In the genomic region with DNA sequence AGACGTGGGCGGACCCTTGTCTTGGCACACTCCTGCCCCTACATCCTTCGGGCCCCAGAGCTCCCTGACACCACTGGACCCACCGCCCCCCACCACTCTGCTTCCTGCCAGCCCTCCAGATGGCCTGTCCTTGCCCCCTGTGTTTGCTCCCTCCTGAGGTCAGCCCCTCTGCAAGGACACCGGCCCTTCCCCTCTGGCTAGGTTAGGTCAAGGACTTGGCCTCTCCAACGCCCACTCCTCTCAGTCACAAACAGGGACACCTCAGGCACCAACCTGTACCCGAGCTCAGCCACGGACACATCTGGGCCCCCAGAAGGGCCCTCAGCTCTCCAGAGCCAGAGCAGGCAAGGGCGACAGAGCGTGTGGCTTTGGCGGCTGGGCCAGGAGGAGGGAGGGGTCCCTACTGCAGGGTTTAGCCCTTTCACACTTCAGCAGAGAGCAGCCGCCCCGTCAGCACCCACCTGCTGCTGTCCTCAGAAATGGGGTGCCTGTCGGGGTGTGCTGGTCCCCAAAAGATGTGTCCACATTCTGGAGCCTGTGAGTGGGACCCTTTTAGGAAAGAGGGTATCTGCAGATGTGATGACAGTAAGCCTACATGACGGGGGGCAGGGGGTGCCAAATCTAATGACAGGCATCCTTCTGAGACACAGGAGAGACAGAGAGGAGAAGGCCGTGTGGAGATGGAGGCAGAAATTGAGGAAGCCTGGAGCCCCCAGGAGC, we compare ENCODE assay signal across 23 cellular contexts. TPM values are rescaled to one million over a fixed set of nuclear protein-coding genes. Genes with fewer than 3 reads are reported as not detected.
DNase-seq lines count a peak whose midpoint lies in the region; ATAC-seq, FAIRE-seq and TF ChIP-seq lines count a peak whose summit lies in the region.
"Had no signal": no experiment of that assay in that cellular context is flagged by ENCODE, and none has a peak within 500 bp of the region (broad histone marks: within the 10 kb centered on the region; RNA-seq: fewer than 3 reads in every experiment).

No MANE protein-coding gene starts in this region.

- FAIRE-seq in A549 (lab: Jason Lieb, UNC) (no peak), RCC 7860 (lab: Jason Lieb, UNC) (no peak)
- FAIRE-seq: A204.1, D721Med, H1 had no signal

- H3K4me3 ChIP-seq in A549 = no peak overlapping the region
- no peak overlapping the region for H3K4me3 ChIP-seq in HEK293 (ENCODE audit: low read depth, low read length)
- peak overlapping the region in 2 of 3 donors; percentile 76 to 79 for H3K4me3 ChIP-seq in liver (ENCODE audit: low read depth in 1 of 3, low read length in 3 of 3)
- no peak overlapping the region for H3K4me3 ChIP-seq in OCI-LY7 (ENCODE audit: low read depth, low read length, poor library complexity, severe bottlenecking)
- H3K4me3 ChIP-seq: PC-9, SJCRH30 had no signal

- no peaks in the 10 kb centered on the region for H3K9me2 ChIP-seq in OCI-LY7 (ENCODE audit: insufficient read depth, low read length)

- TF ChIP-seq POLR2A in A549 (IDR thresholded peaks at IDR 0.05; ENCODE audit: low read length) = no peak

- H3K4me1 ChIP-seq in A549 (peaks cover 14% of the 10 kb centered on the region), HEK293 (ENCODE audit: control insufficient read depth, insufficient read depth, low read length) (no peaks in the 10 kb centered on the region), liver (ENCODE audit: control insufficient read depth in 4 of 4, insufficient read depth in 4 of 4, low read length in 3 of 4) (peaks cover 7 to 22% (median 10%) of the 10 kb centered on the region in 4 donors), OCI-LY7 (ENCODE audit: insufficient read depth, low read length, poor library complexity, severe bottlenecking) (no peaks in the 10 kb centered on the region)

- intact Hi-C loops in posterior vena cava (cut with DNase I) (no loop called here), OCI-LY7 (cut with micrococcal nuclease; ENCODE audit: unreplicated experiment) (no loop called here)

- H3K9me3 ChIP-seq in A549 (no peaks in the 10 kb centered on the region), HEK293 (ENCODE audit: control insufficient read depth, insufficient read depth, low read depth, low read length) (no peaks in the 10 kb centered on the region), liver (ENCODE audit: control insufficient read depth in 4 of 4, low read length in 3 of 4) (no peaks in the 10 kb centered on the region), OCI-LY7 (ENCODE audit: low read length) (no peaks in the 10 kb centered on the region)
- H3K9me3 ChIP-seq: SJCRH30 had no signal

- H3K27ac ChIP-seq in A549 (peak overlapping the region; percentile 27 to 61; a peak in 2 of 6 replicates), HEK293 (ENCODE audit: extremely low read depth, low read depth, low read length) (no peak overlapping the region), liver (ENCODE audit: low read depth in 1 of 2, low read length in 2 of 2) (peak overlapping the region; percentile 90), OCI-LY7 (ENCODE audit: low read depth, low read length, poor library complexity, severe bottlenecking) (no peak overlapping the region)
- H3K27ac ChIP-seq: HL-60, PC-9, SJCRH30 had no signal

- no peaks in the 10 kb centered on the region for H4K20me1 ChIP-seq in OCI-LY7 (ENCODE audit: insufficient read depth, low read length)

- peak overlapping the region in 1 of 2 donors; percentile 65 for H3K9ac ChIP-seq in liver (ENCODE audit: low read depth in 1 of 2, low read length in 2 of 2)

- H3K79me2 ChIP-seq in OCI-LY7 (ENCODE audit: insufficient read depth, low read depth, low read length) = no peaks in the 10 kb centered on the region

- TF ChIP-seq CTCF in A549 (IDR thresholded peaks at IDR 0.05) (no peak), HEK293 (tag by site-specific recombination; IDR thresholded peaks at IDR 0.05) (no peak), liver (IDR thresholded peaks at IDR 0.05; ENCODE audit: low read depth, low read length, missing input control) (no peak), OCI-LY7 (conservative IDR thresholded peaks at IDR 0.05; ENCODE audit: low read length) (no peak)

- 55% methylated on average over 7 of the region's 16 CpGs for WGBS in A549 (ENCODE audit: missing lambda C conversion rate)
- WGBS in liver = 26% methylated on average over 16 of the region's 16 CpGs

- H3K4me2 ChIP-seq in A549 = peak overlapping the region; percentile 61
- no peak overlapping the region for H3K4me2 ChIP-seq in OCI-LY7 (ENCODE audit: low read length)
- H3K4me2 ChIP-seq: PC-9 had no signal

- no peaks in the 10 kb centered on the region for H3K36me3 ChIP-seq in HEK293 (ENCODE audit: control insufficient read depth in 2 of 2, insufficient read depth in 1 of 2, low read length in 2 of 2)
- no peaks in the 10 kb centered on the region for H3K36me3 ChIP-seq in liver (ENCODE audit: control insufficient read depth in 4 of 4, insufficient read depth in 3 of 4, low read depth in 1 of 4, low read length in 3 of 4)
- H3K36me3 ChIP-seq in OCI-LY7 (ENCODE audit: insufficient read depth, low read length) = no peaks in the 10 kb centered on the region
- H3K36me3 ChIP-seq: SJCRH30 had no signal

- TF ChIP-seq RAD21 in A549 (conservative IDR thresholded peaks at IDR 0.05 in 1 of 2, IDR thresholded peaks at IDR 0.05 in 1 of 2) = no peak
- no peak for TF ChIP-seq RAD21 in liver (IDR thresholded peaks at IDR 0.05)

- TF ChIP-seq EP300 in A549 (IDR thresholded peaks at IDR 0.05) = no peak

- no peak for ATAC-seq in A549
- no peak for ATAC-seq in esophagus mucosa

- POLR2A ChIA-PET in A549 (lab: Yijun Ruan, JAX) = no interaction called here
- POLR2A ChIA-PET in HEK293 (lab: Yijun Ruan, JAX) = no interaction called here
- POLR2A ChIA-PET in OCI-LY7 (lab: Charles Lee) = no interaction called here

- BruUV-seq in OCI-LY7 (replicated peaks; lab: Mats Ljungman, UMichigan) = no TSS peak

- H3K27me3 ChIP-seq in liver (ENCODE audit: control insufficient read depth in 4 of 4, insufficient read depth in 4 of 4, low read length in 3 of 4) = no peaks in the 10 kb centered on the region
- H3K27me3 ChIP-seq: SJCRH30 had no signal

- H2AFZ ChIP-seq in OCI-LY7 (ENCODE audit: low read length) = no peak overlapping the region
- H2AFZ ChIP-seq: PC-9 had no signal

- no peak for DNase-seq in A549 (ENCODE audit: low read depth in 1 of 2, low spot score in 1 of 2)
- peak; percentile 62 for DNase-seq in posterior vena cava (ENCODE audit: low spot score)
- no peak for DNase-seq in RCC 7860 (ENCODE audit: low spot score)
- no peak for DNase-seq in NCI-H187 (lab: John Stamatoyannopoulos, UW)
- no peak for DNase-seq in OCI-LY7 (ENCODE audit: low spot score)
- DNase-seq: CD8-positive, alpha-beta memory T cell; DMS79; IMR-90; NCI-H1417 treated with DMSO at 0.1 percent for 48 hours; NCI-H2029; NCI-H345; NCI-H526; PC-9; SJCRH30 had no signal

- CTCF ChIA-PET in A549 (lab: Yijun Ruan, JAX) (interaction anchor here (0.9 to 10.1 kb wide), 5 partner anchors 13 to 84 kb away, joined by 4 to 43 read pairs (median 8); no protein-coding TSS in a partner anchor), HEK293 (lab: Yijun Ruan, JAX) (interaction anchor here (1.3 to 2.0 kb wide), 3 partner anchors 13 to 85 kb away, joined by 5 to 10 read pairs (median 5); no protein-coding TSS in a partner anchor), OCI-LY7 (lab: Charles Lee; ENCODE audit: unreplicated experiment) (no interaction called here)

TF ChIP-seq in A549, 52 proteins besides CTCF, POLR2A, EP300 and RAD21 (continues in another document):
- TF ChIP-seq PHF8 (IDR thresholded peaks at IDR 0.05; ENCODE audit: borderline replicate concordance, low read depth) (no peak), MAZ (IDR thresholded peaks at IDR 0.05; ENCODE audit: borderline replicate concordance, low read depth, low read length) (no peak)

TF ChIP-seq in liver, 16 proteins besides CTCF, POLR2A, EP300 and RAD21:
- TF ChIP-seq TAF1 (conservative IDR thresholded peaks at IDR 0.05) (no peak), SP1 (IDR thresholded peaks at IDR 0.05) (peak; percentile 1), RXRA (IDR thresholded peaks at IDR 0.05) (peak; percentile 40 to 83)
- TF ChIP-seq, protein P1, sequence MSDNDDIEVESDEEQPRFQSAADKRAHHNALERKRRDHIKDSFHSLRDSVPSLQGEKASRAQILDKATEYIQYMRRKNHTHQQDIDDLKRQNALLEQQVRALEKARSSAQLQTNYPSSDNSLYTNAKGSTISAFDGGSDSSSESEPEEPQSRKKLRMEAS (IDR thresholded peaks at IDR 0.05) = no peak

RNA-seq across cellular contexts. Expression of a gene that starts 23.5 kb away (rescaled TPM):
- polyA plus RNA-seq in A549 (2011; rRNA removed) (0.65 and 0.75 TPM in 2 replicates), A549 (2017; fragmentation: RNase III; extraction: RNeasy Plus Mini Kit Qiagen cat#74134 plus additional on column Dnase treatment) (1.3 to 1.6 TPM (median 1.3 TPM) in 3 replicates), liver (under 1 TPM; 0.42 to 0.90 TPM)
- 2.0 and 3.1 TPM in 2 replicates for polyA plus RNA-seq in A549 (2012; cell fraction: cytosol; rRNA removed)
- polyA plus RNA-seq in A549 (2012; cell fraction: nucleus; rRNA removed) = 2.5 and 2.8 TPM in 2 replicates
- 0.70 and 1.1 TPM in 2 replicates for polyA minus RNA-seq in A549 (2011; rRNA and poly(A)+ RNA removed)
- total RNA-seq in liver (100 to 1,000 TPM in 1 of 2 donors, 1 to 10 TPM in 1; 1.9 to 164 TPM), posterior vena cava (not detected), esophagus mucosa (0.76 TPM), OCI-LY7 (2022) (not detected in 2 replicates)
- total RNA-seq in OCI-LY7 (2014; rRNA removed; shearing (Covaris generic)) = not detected in 2 replicates
- total RNA-seq: HT1080 had no signal

RNA-seq across cellular contexts. Expression of a gene that starts 24.5 kb away (rescaled TPM):
- polyA plus RNA-seq in A549 (2011; rRNA removed) (25.6 and 29.9 TPM in 2 replicates), A549 (2017; fragmentation: RNase III; extraction: RNeasy Plus Mini Kit Qiagen cat#74134 plus additional on column Dnase treatment) (32.0 to 36.0 TPM (median 32.6 TPM) in 3 replicates), liver (10 to 100 TPM in 1 of 2 donors, 1 to 10 TPM in 1; 9.9 to 14.7 TPM)
- 66.2 and 77.2 TPM in 2 replicates for polyA plus RNA-seq in A549 (2012; cell fraction: cytosol; rRNA removed)
- 38.8 and 41.9 TPM in 2 replicates for polyA plus RNA-seq in A549 (2012; cell fraction: nucleus; rRNA removed)
- polyA minus RNA-seq in A549 (2011; rRNA and poly(A)+ RNA removed) = 27.2 and 32.6 TPM in 2 replicates
- total RNA-seq in liver (1 to 10 TPM; 8.9 to 9.7 TPM), posterior vena cava (10 to 100 TPM; 15.8 to 21.7 TPM), esophagus mucosa (18.2 TPM), OCI-LY7 (2022) (12.0 and 13.9 TPM in 2 replicates)
- total RNA-seq in OCI-LY7 (2014; rRNA removed; shearing (Covaris generic)) = 20.6 and 29.7 TPM in 2 replicates

RNA-seq across cellular contexts. Expression of a gene that starts 50.1 kb away (rescaled TPM):
- polyA plus RNA-seq in A549 (2011; rRNA removed) (0.17 TPM in 2 replicates), A549 (2017; fragmentation: RNase III; extraction: RNeasy Plus Mini Kit Qiagen cat#74134 plus additional on column Dnase treatment) (0.13 to 0.30 TPM (median 0.25 TPM) in 3 replicates), liver (under 1 TPM in 1 of 2 donors, not detected in 1; 0.02 TPM)
- polyA plus RNA-seq in A549 (2012; cell fraction: cytosol; rRNA removed) = 0.08 and 0.09 TPM in 2 replicates
- 0.64 and 1.3 TPM in 2 replicates for polyA plus RNA-seq in A549 (2012; cell fraction: nucleus; rRNA removed)
- polyA minus RNA-seq in A549 (2011; rRNA and poly(A)+ RNA removed) = not detected in 2 replicates
- total RNA-seq in liver (under 1 TPM in 1 of 2 donors, not detected in 1; 0.17 TPM), posterior vena cava (10 to 100 TPM; 41.1 to 58.9 TPM), esophagus mucosa (1.00 TPM), OCI-LY7 (2022) (not detected in 2 replicates)
- 0.19 and 1.1 TPM in 2 replicates for total RNA-seq in OCI-LY7 (2014; rRNA removed; shearing (Covaris generic))
- total RNA-seq: CD8-positive, alpha-beta memory T cell; HT1080; M059J; SJCRH30 had no signal
- polyA plus RNA-seq: CD8-positive, alpha-beta memory T cell had no signal

Comparison
In these comparisons a context has a peak if more than half of its experiments do, and no peak if none do; other contexts are left out.
1. H3K27ac ChIP-seq: peak in A549 (2 of 2) and liver (2 of 2); none in HEK293 (single experiment) and OCI-LY7 (single experiment).
2. H3K4me3 ChIP-seq: peak in liver (2 of 3); none in A549 (single experiment), HEK293 (single experiment) and OCI-LY7 (single experiment).
3. RNA of a gene that starts 50.1 kb away (total RNA-seq): 41.1 to 58.9 TPM in posterior vena cava; 1.00 TPM in esophagus mucosa (single experiment), 0.19 to 1.1 TPM in OCI-LY7 and 0.17 TPM in liver; every median in the first group is over 10 times any median in the second.